ENCODE assay signal across 8 cellular contexts in the genomic region with DNA sequence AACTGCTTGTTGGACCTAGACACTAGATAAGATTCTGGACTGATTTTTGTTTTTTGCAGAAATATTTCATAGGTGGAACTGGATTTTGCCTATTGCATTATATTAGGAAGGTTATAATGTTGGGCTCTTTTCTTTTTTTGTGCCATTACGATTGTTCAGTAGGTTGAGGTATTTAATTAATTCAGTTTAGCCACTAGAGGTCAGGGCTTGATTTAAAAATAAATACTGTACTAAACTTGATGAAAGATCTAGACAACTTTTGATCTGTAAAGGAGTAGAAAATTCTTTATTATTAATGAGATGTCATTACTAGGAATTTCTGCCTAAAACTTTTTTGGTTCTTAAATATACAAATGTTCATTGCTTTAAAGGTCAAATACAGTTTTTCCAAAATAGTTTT. TPM values are rescaled to one million over a fixed set of nuclear protein-coding genes. Genes with fewer than 3 reads are reported as not detected.
A peak's percentile ranks its signal among the peaks of the same experiment; 100 is the strongest.
DNase-seq lines count a peak whose midpoint lies in the region; FAIRE-seq and TF ChIP-seq lines count a peak whose summit lies in the region.

No MANE protein-coding gene starts in this region.

- H3K4me3 Mint-ChIP-seq in neural progenitor cell: no peak overlapping the region
- no peak overlapping the region for H3K4me3 Mint-ChIP-seq in activated naive CD4-positive, alpha-beta T cell treated with anti-CD3 and anti-CD28 coated beads, Interleukin-2, amount 10 ng/mL, durations not matched to agents 7 days and 5 days

- peaks cover 8% of the 10 kb centered on the region for H3F3A ChIP-seq in neural progenitor cell (ENCODE audit: low read depth)

- TF ChIP-seq CTCF in neural progenitor cell (IDR thresholded peaks at IDR 0.05): peak; percentile 57

- no peaks in the 10 kb centered on the region for H3K4me1 ChIP-seq in neural progenitor cell

- H3K27ac ChIP-seq in neural progenitor cell: no peak overlapping the region

- no peaks in the 10 kb centered on the region for H3K9me3 Mint-ChIP-seq in neural progenitor cell
- H3K9me3 Mint-ChIP-seq in activated naive CD4-positive, alpha-beta T cell treated with anti-CD3 and anti-CD28 coated beads, Interleukin-2, amount 10 ng/mL, durations not matched to agents 7 days and 5 days: no peaks in the 10 kb centered on the region

- H3K27me3 ChIP-seq in neural progenitor cell: no peaks in the 10 kb centered on the region

- no peak overlapping the region for H2AFZ ChIP-seq in neural progenitor cell (replicated peaks)

- no peak overlapping the region for H3K9ac ChIP-seq in neural progenitor cell

- H4K20me1 ChIP-seq in neural progenitor cell (ENCODE audit: low read depth): no peaks in the 10 kb centered on the region

- H3K36me3 Mint-ChIP-seq in neural progenitor cell: no peaks in the 10 kb centered on the region
- no peaks in the 10 kb centered on the region for H3K36me3 Mint-ChIP-seq in activated naive CD4-positive, alpha-beta T cell treated with anti-CD3 and anti-CD28 coated beads, Interleukin-2, amount 10 ng/mL, durations not matched to agents 7 days and 5 days

- H3K4me1 Mint-ChIP-seq in neural progenitor cell: no peaks in the 10 kb centered on the region
- H3K4me1 Mint-ChIP-seq in activated naive CD4-positive, alpha-beta T cell treated with anti-CD3 and anti-CD28 coated beads, Interleukin-2, amount 10 ng/mL, durations not matched to agents 7 days and 5 days: no peaks in the 10 kb centered on the region

- no peak overlapping the region for H3K27ac Mint-ChIP-seq in neural progenitor cell
- H3K27ac Mint-ChIP-seq in activated naive CD4-positive, alpha-beta T cell treated with anti-CD3 and anti-CD28 coated beads, Interleukin-2, amount 10 ng/mL, durations not matched to agents 7 days and 5 days: no peak overlapping the region

- CTCF ChIA-PET in activated naive CD4-positive, alpha-beta T cell treated with anti-CD3 and anti-CD28 coated beads, Interleukin-2, amount 10 ng/mL, durations not matched to agents 7 days and 5 days (lab: Charles Lee): interaction anchor here (1.0 kb wide), 1 partner anchor 19 kb away, joined by 3 read pairs; no protein-coding TSS in a partner anchor

- DNase-seq in NCI-H2107 treated with DMSO at 0.1 percent for 48 hours (lab: John Stamatoyannopoulos, UW; ENCODE audit: unreplicated experiment) (peak; percentile 36), NCI-H2107 (lab: John Stamatoyannopoulos, UW) (no peak), NCI-H2196 treated with DMSO at 0.1 percent for 48 hours (lab: John Stamatoyannopoulos, UW; ENCODE audit: unreplicated experiment) (peak; percentile 2), dermis microvascular lymphatic vessel endothelial cell (ENCODE audit: low read depth in 2 of 2) (peak; percentile 33 to 59), neural progenitor cell (ENCODE audit: low spot score) (peak; percentile 24), GM12891 (ENCODE audit: insufficient read length, low spot score) (no peak), anterior cingulate cortex (lab: John Stamatoyannopoulos, UW) (no peak)
- DNase-seq in activated naive CD4-positive, alpha-beta T cell treated with anti-CD3 and anti-CD28 coated beads, Interleukin-2, amount 10 ng/mL, durations not matched to agents 7 days and 5 days: no peak

- H3K9me3 ChIP-seq in neural progenitor cell (ENCODE audit: low read depth): no peaks in the 10 kb centered on the region

- FAIRE-seq in GM12891 (lab: Jason Lieb, UNC): no peak

- no peaks in the 10 kb centered on the region for H3K79me2 ChIP-seq in neural progenitor cell (ENCODE audit: low read depth)

- peaks cover 2% of the 10 kb centered on the region for H3K27me3 Mint-ChIP-seq in neural progenitor cell (ENCODE audit: insufficient read depth, low read depth)
- H3K27me3 Mint-ChIP-seq in activated naive CD4-positive, alpha-beta T cell treated with anti-CD3 and anti-CD28 coated beads, Interleukin-2, amount 10 ng/mL, durations not matched to agents 7 days and 5 days: peaks cover 20% of the 10 kb centered on the region

- H3K36me3 ChIP-seq in neural progenitor cell: no peaks in the 10 kb centered on the region

- H3K4me3 ChIP-seq in neural progenitor cell: no peak overlapping the region

- TF ChIP-seq POLR2A in GM12891 (IDR thresholded peaks at IDR 0.05; ENCODE audit: low read depth, low read length): no peak

- H3K4me2 ChIP-seq in neural progenitor cell: no peak overlapping the region

TF ChIP-seq in GM12891, 5 proteins besides CTCF, POLR2A, EP300 and RAD21:
- TF ChIP-seq TAF1 (IDR thresholded peaks at IDR 0.05; ENCODE audit: low read depth, low read length) (no peak), PAX5 (IDR thresholded peaks at IDR 0.05; ENCODE audit: insufficient read depth, low read length, severe bottlenecking) (no peak), SPI1 (IDR thresholded peaks at IDR 0.05; ENCODE audit: low read depth, low read length) (no peak), POU2F2 (IDR thresholded peaks at IDR 0.05; ENCODE audit: low read depth, low read length) (no peak), POLR2AphosphoS5 (IDR thresholded peaks at IDR 0.05; ENCODE audit: low read depth, low read length) (no peak)

RNA-seq across cellular contexts. Expression of a gene that starts 15.2 kb away (rescaled TPM):
- 26.7 and 33.3 TPM in 2 replicates for total RNA-seq in dermis microvascular lymphatic vessel endothelial cell
- 64.5 and 88.2 TPM in 2 replicates for total RNA-seq in neural progenitor cell (ENCODE audit: low replicate concordance)
- 28.0 TPM for polyA plus RNA-seq in GM12891 (2012; ENCODE audit: low read depth, missing spikeins)

RNA-seq across cellular contexts. Expression of a gene that starts 30.8 kb away (rescaled TPM):
- total RNA-seq in dermis microvascular lymphatic vessel endothelial cell (not detected in 2 replicates), neural progenitor cell (ENCODE audit: low replicate concordance) (not detected in 2 replicates)
- not detected for polyA plus RNA-seq in GM12891 (2012; ENCODE audit: low read depth, missing spikeins)

Comparison
In these comparisons a context has a peak if more than half of its experiments do, and no peak if none do; other contexts are left out.
1. DNase-seq: peak in NCI-H2107 treated with DMSO at 0.1 percent for 48 hours (single experiment), NCI-H2196 treated with DMSO at 0.1 percent for 48 hours (single experiment), dermis microvascular lymphatic vessel endothelial cell (2 of 2) and neural progenitor cell (single experiment); none in NCI-H2107 (single experiment), GM12891 (single experiment), anterior cingulate cortex (0 of 58) and activated naive CD4-positive, alpha-beta T cell treated with anti-CD3 and anti-CD28 coated beads, Interleukin-2, amount 10 ng/mL, durations not matched to agents 7 days and 5 days (single experiment).